ENCODE assay signal across 16 cellular contexts in the genomic region with DNA sequence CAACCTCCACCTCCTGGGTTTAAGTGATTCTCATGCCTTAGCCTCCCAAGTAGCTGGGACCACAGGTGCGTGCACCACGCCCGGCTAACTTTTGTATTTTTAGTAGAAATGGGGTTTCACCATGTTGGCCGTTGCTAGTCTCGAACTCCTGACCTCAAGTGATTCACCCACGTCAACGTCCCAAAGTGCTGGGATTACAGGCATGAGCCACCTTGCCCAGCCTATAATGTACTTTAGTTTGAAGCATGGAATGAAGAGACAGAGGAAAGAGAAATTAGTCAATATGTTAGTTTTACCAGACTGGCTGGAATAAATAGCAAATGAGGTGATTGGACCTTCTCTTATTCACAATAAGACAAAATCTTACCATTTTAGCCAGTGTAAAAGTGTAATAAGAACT.
DNase-seq lines count a peak whose midpoint lies in the region; ATAC-seq and TF ChIP-seq lines count a peak whose summit lies in the region.
"Had no signal": no experiment of that assay in that cellular context is flagged by ENCODE, and none has a peak within 500 bp of the region (broad histone marks: within the 10 kb centered on the region; RNA-seq: fewer than 3 reads in every experiment).

No MANE protein-coding gene starts in this region.

- H3K4me3 Mint-ChIP-seq in activated naive CD4-positive, alpha-beta T cell treated with anti-CD3 and anti-CD28 coated beads, Interleukin-2, amount 10 ng/mL, durations not matched to agents 7 days and 5 days: no peak overlapping the region
- no peak overlapping the region for H3K4me3 Mint-ChIP-seq in stimulated activated memory B cell treated with anti-CD40 and anti-IgM and Interleukin-4, amounts not matched to agents 10 μg/mL and 1 μg/mL and 100 μg/mL, for 72 hours
- H3K4me3 Mint-ChIP-seq: CD4-positive, alpha-beta T cell; effector memory CD8-positive, alpha-beta T cell had no signal

- H3K4me1 ChIP-seq in esophagus squamous epithelium: no peaks in the 10 kb centered on the region
- H3K4me1 ChIP-seq: psoas muscle had no signal

- no peak for DNase-seq in activated naive CD4-positive, alpha-beta T cell treated with anti-CD3 and anti-CD28 coated beads, Interleukin-2, amount 10 ng/mL, durations not matched to agents 7 days and 5 days
- no peak for DNase-seq in activated naive CD4-positive, alpha-beta T cell treated with Interleukin-2 at 50 U/mL for 16 hours
- no peak for DNase-seq in RWPE1 (ENCODE audit: low spot score)
- no peak for DNase-seq in esophagus squamous epithelium (lab: John Stamatoyannopoulos, UW)
- no peak for DNase-seq in lower leg skin (ENCODE audit: low spot score in 2 of 2)
- no peak for DNase-seq in stimulated activated naive CD4-positive, alpha-beta T cell (lab: John Stamatoyannopoulos, UW)
- DNase-seq: caudate nucleus; CD4-positive, alpha-beta T cell; effector memory CD8-positive, alpha-beta T cell; foreskin melanocyte; KG1; NCI-H2227 treated with DMSO at 0.1 percent for 48 hours; psoas muscle had no signal

- peak overlapping the region; percentile 37; the same call in 1 of the 2 replicates for H3K27ac ChIP-seq in RWPE1
- H3K27ac ChIP-seq in esophagus squamous epithelium: peak overlapping the region in 3 of 4 donors; percentile 13 to 34 (median 14)
- H3K27ac ChIP-seq: psoas muscle had no signal

- H3K27ac Mint-ChIP-seq in activated naive CD4-positive, alpha-beta T cell treated with anti-CD3 and anti-CD28 coated beads, Interleukin-2, amount 10 ng/mL, durations not matched to agents 7 days and 5 days: peak overlapping the region; percentile 76
- peak overlapping the region; percentile 72 for H3K27ac Mint-ChIP-seq in stimulated activated memory B cell treated with anti-CD40 and anti-IgM and Interleukin-4, amounts not matched to agents 10 μg/mL and 1 μg/mL and 100 μg/mL, for 72 hours
- H3K27ac Mint-ChIP-seq: CD4-positive, alpha-beta T cell; effector memory CD8-positive, alpha-beta T cell had no signal

- POLR2A ChIA-PET in RWPE1 (lab: Yijun Ruan, JAX; ENCODE audit: low non-redundant PET): interaction anchor here (0.7 kb wide), 1 partner anchor 135 kb away, joined by 5 read pairs; no protein-coding TSS in a partner anchor

- TF ChIP-seq CTCF in RWPE1 (conservative IDR thresholded peaks at IDR 0.05; ENCODE audit: low read depth): no peak
- no peak for TF ChIP-seq CTCF in esophagus squamous epithelium (IDR thresholded peaks at IDR 0.05)
- no peak for TF ChIP-seq CTCF in lower leg skin (IDR thresholded peaks at IDR 0.05)

- no peak for ATAC-seq in stimulated activated memory B cell treated with anti-CD40 and anti-IgM and Interleukin-4, amounts not matched to agents 10 μg/mL and 1 μg/mL and 100 μg/mL, for 72 hours
- ATAC-seq in GM21367 (IDR thresholded peaks at IDR 0.05; ENCODE audit: unreplicated experiment): no peak
- ATAC-seq: activated CD4-positive, CD25-positive, alpha-beta regulatory T cell treated with anti-CD3 and anti-CD28 coated beads, Interleukin-2, amount 50 U/mL, for 24 hours; effector memory CD8-positive, alpha-beta T cell; psoas muscle had no signal

- H3K27me3 ChIP-seq in esophagus squamous epithelium: no peaks in the 10 kb centered on the region

- no peaks in the 10 kb centered on the region for H3K27me3 Mint-ChIP-seq in activated naive CD4-positive, alpha-beta T cell treated with anti-CD3 and anti-CD28 coated beads, Interleukin-2, amount 10 ng/mL, durations not matched to agents 7 days and 5 days
- H3K27me3 Mint-ChIP-seq in stimulated activated memory B cell treated with anti-CD40 and anti-IgM and Interleukin-4, amounts not matched to agents 10 μg/mL and 1 μg/mL and 100 μg/mL, for 72 hours: no peaks in the 10 kb centered on the region
- H3K27me3 Mint-ChIP-seq: CD4-positive, alpha-beta T cell; effector memory CD8-positive, alpha-beta T cell had no signal

- peaks cover 4 to 94% (median 6%) of the 10 kb centered on the region in 3 donors for H3K36me3 ChIP-seq in esophagus squamous epithelium

- 81 to 83% methylated on average over 5 to 7 of the region's 7 CpGs for WGBS in esophagus squamous epithelium, 2 donors
- 97 to 98% methylated on average over 7 of the region's 7 CpGs for WGBS in lower leg skin, 2 donors

- CTCF ChIA-PET in activated naive CD4-positive, alpha-beta T cell treated with anti-CD3 and anti-CD28 coated beads, Interleukin-2, amount 10 ng/mL, durations not matched to agents 7 days and 5 days (lab: Charles Lee): interaction anchor here (1.6 kb wide), 1 partner anchor 75 kb away, joined by 11 read pairs; no protein-coding TSS in a partner anchor
- CTCF ChIA-PET in RWPE1 (lab: Yijun Ruan, JAX): no interaction called here

- H3K4me3 ChIP-seq in esophagus squamous epithelium (no peak overlapping the region), lower leg skin (ENCODE audit: low read depth, poor library complexity, severe bottlenecking) (no peak overlapping the region)
- H3K4me3 ChIP-seq: psoas muscle had no signal

- peaks cover 58% of the 10 kb centered on the region for H3K36me3 Mint-ChIP-seq in activated naive CD4-positive, alpha-beta T cell treated with anti-CD3 and anti-CD28 coated beads, Interleukin-2, amount 10 ng/mL, durations not matched to agents 7 days and 5 days
- H3K36me3 Mint-ChIP-seq in stimulated activated memory B cell treated with anti-CD40 and anti-IgM and Interleukin-4, amounts not matched to agents 10 μg/mL and 1 μg/mL and 100 μg/mL, for 72 hours: peaks cover 67% of the 10 kb centered on the region

- intact Hi-C loops in esophagus squamous epithelium (cut with DNase I): no loop called here
- intact Hi-C loops in lower leg skin (cut with DNase I; ENCODE audit: low total_unique reads): no loop called here

- H3K9me3 ChIP-seq in esophagus squamous epithelium: peaks cover 0 to 7% (median 6%) of the 10 kb centered on the region in 3 donors
- H3K9me3 ChIP-seq: psoas muscle had no signal

- TF ChIP-seq POLR2A in esophagus squamous epithelium (IDR thresholded peaks at IDR 0.05) (no peak), lower leg skin (IDR thresholded peaks at IDR 0.05) (no peak)

- peaks cover 14% of the 10 kb centered on the region for H3K9me3 Mint-ChIP-seq in activated naive CD4-positive, alpha-beta T cell treated with anti-CD3 and anti-CD28 coated beads, Interleukin-2, amount 10 ng/mL, durations not matched to agents 7 days and 5 days
- H3K9me3 Mint-ChIP-seq in stimulated activated memory B cell treated with anti-CD40 and anti-IgM and Interleukin-4, amounts not matched to agents 10 μg/mL and 1 μg/mL and 100 μg/mL, for 72 hours: peaks cover 17% of the 10 kb centered on the region
- H3K9me3 Mint-ChIP-seq: CD4-positive, alpha-beta T cell; effector memory CD8-positive, alpha-beta T cell had no signal

- H3K4me1 Mint-ChIP-seq in activated naive CD4-positive, alpha-beta T cell treated with anti-CD3 and anti-CD28 coated beads, Interleukin-2, amount 10 ng/mL, durations not matched to agents 7 days and 5 days: peaks cover 21% of the 10 kb centered on the region
- peaks cover 5% of the 10 kb centered on the region for H3K4me1 Mint-ChIP-seq in stimulated activated memory B cell treated with anti-CD40 and anti-IgM and Interleukin-4, amounts not matched to agents 10 μg/mL and 1 μg/mL and 100 μg/mL, for 72 hours
